11 cellular contexts compared by ENCODE assay signal in the genomic region with DNA sequence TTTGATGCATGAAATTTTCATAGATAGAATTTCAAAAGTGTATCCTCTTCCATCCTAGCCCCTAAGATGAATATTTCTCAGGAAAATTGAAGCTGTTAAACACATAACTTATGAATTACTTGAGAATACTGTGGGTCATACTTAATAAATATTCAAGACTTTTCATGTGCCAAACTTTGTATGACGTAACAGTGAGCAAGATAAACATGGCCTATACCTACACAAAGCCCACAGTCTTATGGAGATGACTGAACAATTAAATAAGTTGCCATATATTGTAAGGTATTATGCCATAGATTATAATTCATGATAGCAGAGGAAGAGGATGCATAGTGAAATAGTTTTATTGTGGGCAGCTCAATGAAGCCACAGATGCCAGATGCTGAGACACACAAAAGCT.
"Had no signal": no experiment of that assay in that cellular context is flagged by ENCODE, and none has a peak within 500 bp of the region (broad histone marks: within the 10 kb centered on the region; RNA-seq: fewer than 3 reads in every experiment).

No MANE protein-coding gene starts in this region.

- H3K9ac ChIP-seq: GM23248 had no signal

- H2AFZ ChIP-seq: GM23248, GM23338 had no signal

- H3K4me3 Mint-ChIP-seq: GM23338, H9, HFFc6 had no signal

- H3K4me3 ChIP-seq: GM23248, GM23338, HAP-1 had no signal

- H3K27ac Mint-ChIP-seq: GM23338, H9, HFFc6 had no signal

- H3K9me3 ChIP-seq: HAP-1 had no signal

- H3K36me3 ChIP-seq: HAP-1 had no signal

- ATAC-seq: GM23338, HCT116 had no signal

- H3K27ac ChIP-seq: GM23248 had no signal

- FAIRE-seq: H1, H54 had no signal

- H3K9me3 Mint-ChIP-seq: GM23338, H9 had no signal

- H3K4me1 Mint-ChIP-seq: GM23338, H9 had no signal

- DNase-seq: GM23248, GOT3, H7, H9, HCEC 1CT, HFFc6 had no signal

- H3K4me2 ChIP-seq: GM23338 had no signal
